In genomic region chr2:120746179-120746549, GRCh38 we compare ENCODE assay signal across 27 cellular contexts. TPM values are rescaled to one million over a fixed set of nuclear protein-coding genes. Genes with fewer than 3 reads are reported as not detected.
"Had no signal": no experiment of that assay in that cellular context is flagged by ENCODE, and none has a peak within 500 bp of the region (broad histone marks: within the 10 kb centered on the region; RNA-seq: fewer than 3 reads in every experiment).

No MANE protein-coding gene starts in this region.

- H3K4me3 Mint-ChIP-seq: activated CD4-positive, alpha-beta T cell treated with anti-CD3 and anti-CD28 coated beads, Interleukin-2, amount 10 ng/mL, durations not matched to agents 7 days and 5 days; effector memory CD8-positive, alpha-beta T cell; mesothelial cell of epicardium; naive B cell; nephron progenitor cell; stimulated activated naive B cell treated with anti-CD40 and anti-IgM and Interleukin-4, amounts not matched to agents 10 μg/mL and 1 μg/mL and 100 μg/mL, for 72 hours; T-helper 17 cell; WTC11 had no signal

- H3K27ac Mint-ChIP-seq: activated CD4-positive, alpha-beta T cell treated with anti-CD3 and anti-CD28 coated beads, Interleukin-2, amount 10 ng/mL, durations not matched to agents 7 days and 5 days; activated naive CD4-positive, alpha-beta T cell treated with anti-CD3 and anti-CD28 coated beads, Interleukin-2, amount 50 U/mL, for 72 hours; effector memory CD8-positive, alpha-beta T cell; mesothelial cell of epicardium; naive B cell; nephron progenitor cell; stimulated activated naive B cell treated with anti-CD40 and anti-IgM and Interleukin-4, amounts not matched to agents 10 μg/mL and 1 μg/mL and 100 μg/mL, for 72 hours; T-helper 17 cell; WTC11 had no signal

- H3K27ac ChIP-seq: breast epithelium, dorsolateral prefrontal cortex, gastroesophageal sphincter, hepatocyte, right atrium auricular region, transverse colon had no signal

- H3K4me3 ChIP-seq: breast epithelium, dorsolateral prefrontal cortex, gastroesophageal sphincter, hepatocyte, right atrium auricular region, smooth muscle cell, transverse colon had no signal

- H3K4me1 Mint-ChIP-seq: activated CD4-positive, alpha-beta T cell treated with anti-CD3 and anti-CD28 coated beads, Interleukin-2, amount 10 ng/mL, durations not matched to agents 7 days and 5 days; naive B cell; stimulated activated naive B cell treated with anti-CD40 and anti-IgM and Interleukin-4, amounts not matched to agents 10 μg/mL and 1 μg/mL and 100 μg/mL, for 72 hours had no signal

- DNase-seq: activated CD4-positive, alpha-beta T cell treated with anti-CD3 and anti-CD28 coated beads for 1 hour; activated CD4-positive, alpha-beta T cell treated with anti-CD3 and anti-CD28 coated beads, Interleukin-2, amount 10 ng/mL, durations not matched to agents 7 days and 5 days; activated naive CD4-positive, alpha-beta T cell; activated T-cell treated with anti-CD3 and anti-CD28 coated beads, Interleukin-2, amount 50 U/mL, for 48 hours; central memory CD4-positive, alpha-beta T cell; effector memory CD8-positive, alpha-beta T cell; left cardiac atrium; left ventricle myocardium superior; mammary epithelial cell; naive B cell; nephron progenitor cell; nucleus accumbens; stimulated activated CD4-positive, alpha-beta T cell treated with anti-CD3 and anti-CD28 coated beads, Interleukin-1b, Interleukin-23, amount 100 ng/mL, for 48 hours; stimulated activated CD4-positive, alpha-beta T cell treated with anti-CD3 and anti-CD28 coated beads, Interleukin-4, amount 100 ng/mL, for 4 hours; stimulated activated naive B cell treated with anti-CD40 and anti-IgM and Interleukin-4, amounts not matched to agents 10 μg/mL and 1 μg/mL and 100 μg/mL, for 72 hours; T-helper 17 cell; transverse colon had no signal

- H3K9me3 Mint-ChIP-seq: activated CD4-positive, alpha-beta T cell treated with anti-CD3 and anti-CD28 coated beads, Interleukin-2, amount 10 ng/mL, durations not matched to agents 7 days and 5 days; activated naive CD4-positive, alpha-beta T cell treated with anti-CD3 and anti-CD28 coated beads, Interleukin-2, amount 50 U/mL, for 72 hours; effector memory CD8-positive, alpha-beta T cell; mesothelial cell of epicardium; nephron progenitor cell; stimulated activated naive B cell treated with anti-CD40 and anti-IgM and Interleukin-4, amounts not matched to agents 10 μg/mL and 1 μg/mL and 100 μg/mL, for 72 hours; WTC11 had no signal

- H3K36me3 Mint-ChIP-seq: activated naive CD4-positive, alpha-beta T cell treated with anti-CD3 and anti-CD28 coated beads, Interleukin-2, amount 50 U/mL, for 72 hours; mesothelial cell of epicardium; naive B cell; stimulated activated naive B cell treated with anti-CD40 and anti-IgM and Interleukin-4, amounts not matched to agents 10 μg/mL and 1 μg/mL and 100 μg/mL, for 72 hours; WTC11 had no signal

RNA-seq across cellular contexts. Expression of gene GLI2, which starts 10.5 kb away (rescaled TPM):
- total RNA-seq: activated naive CD4-positive, alpha-beta T cell treated with anti-CD3 and anti-CD28 coated beads, Interleukin-2, amount 50 U/mL, for 72 hours; pulmonary artery endothelial cell; T-helper 17 cell had no signal
